Comparison of ENCODE assay signal across 34 cellular contexts in genomic region chr10:96699613-96700012, GRCh38. TPM values are rescaled to one million over a fixed set of nuclear protein-coding genes. Genes with fewer than 3 reads are reported as not detected.
DNase-seq lines count a peak whose midpoint lies in the region; ATAC-seq and TF ChIP-seq lines count a peak whose summit lies in the region.
"Had no signal": no experiment of that assay in that cellular context is flagged by ENCODE, and none has a peak within 500 bp of the region (broad histone marks: within the 10 kb centered on the region; RNA-seq: fewer than 3 reads in every experiment).

No MANE protein-coding gene starts in this region.

- H3K36me3 ChIP-seq in Peyer's patch: no peaks in the 10 kb centered on the region
- H3K36me3 ChIP-seq in CD4-positive, alpha-beta memory T cell (ENCODE audit: insufficient read depth, low read length): no peaks in the 10 kb centered on the region
- H3K36me3 ChIP-seq: left ventricle myocardium inferior, upper lobe of left lung had no signal

- peak overlapping the region in 2 of 4 donors; percentile 68 to 78 for H3K27ac ChIP-seq in Peyer's patch
- H3K27ac ChIP-seq in CD4-positive, alpha-beta memory T cell (ENCODE audit: low read depth, low read length): no peak overlapping the region
- H3K27ac ChIP-seq: left ventricle myocardium inferior, right lobe of liver, SK-N-MC had no signal

- H3K27ac Mint-ChIP-seq in CD14-positive monocyte: peak overlapping the region; percentile 91 to 98 (median 92)
- peak overlapping the region; percentile 52 to 95 for H3K27ac Mint-ChIP-seq in natural killer cell treated with Interleukin-12 subunit alpha and Interleukin-12 subunit beta and Interleukin-15 and Interleukin-18, amount 100 ng/mL, for 72 hours
- H3K27ac Mint-ChIP-seq in CD4-positive, alpha-beta memory T cell: no peak overlapping the region
- H3K27ac Mint-ChIP-seq: activated CD4-positive, alpha-beta memory T cell treated with anti-CD3 and anti-CD28 coated beads, Interleukin-2, amount 10 ng/mL, durations not matched to agents 7 days and 5 days; activated naive CD4-positive, alpha-beta T cell treated with anti-CD3 and anti-CD28 coated beads, Interleukin-2, amount 10 ng/mL, durations not matched to agents 7 days and 5 days; activated T-helper 17 cell treated with anti-CD3 and anti-CD28 coated beads, Interleukin-2, amount 50 U/mL, for 72 hours; brain; progenitor cell of endocrine pancreas had no signal

- H3K36me3 Mint-ChIP-seq in CD14-positive monocyte: peaks cover 48 to 56% of the 10 kb centered on the region in 2 donors
- peaks cover 14% of the 10 kb centered on the region for H3K36me3 Mint-ChIP-seq in natural killer cell treated with Interleukin-12 subunit alpha and Interleukin-12 subunit beta and Interleukin-15 and Interleukin-18, amount 100 ng/mL, for 72 hours
- H3K36me3 Mint-ChIP-seq in CD4-positive, alpha-beta memory T cell: no peaks in the 10 kb centered on the region
- H3K36me3 Mint-ChIP-seq: activated naive CD4-positive, alpha-beta T cell treated with anti-CD3 and anti-CD28 coated beads, Interleukin-2, amount 10 ng/mL, durations not matched to agents 7 days and 5 days; brain had no signal

- DNase-seq in CD14-positive monocyte (ENCODE audit: low spot score) (no peak), Peyer's patch (no peak)
- no peak for DNase-seq in natural killer cell treated with Interleukin-12 subunit alpha and Interleukin-12 subunit beta and Interleukin-15 and Interleukin-18, amount 100 ng/mL, for 72 hours (ENCODE audit: low spot score)
- no peak for DNase-seq in CD4-positive, alpha-beta memory T cell
- DNase-seq: activated CD4-positive, alpha-beta memory T cell treated with anti-CD3 and anti-CD28 coated beads, Interleukin-2, amount 10 ng/mL, durations not matched to agents 7 days and 5 days; activated CD4-positive, CD25-positive, alpha-beta regulatory T cell treated with anti-CD3 and anti-CD28 coated beads, Interleukin-2, amount 50 U/mL, for 72 hours; activated CD8-positive, alpha-beta memory T cell treated with anti-CD3 and anti-CD28 coated beads, Interleukin-2, amount 50 U/mL, for 48 hours; activated naive CD4-positive, alpha-beta T cell treated with anti-CD3 and anti-CD28 coated beads, Interleukin-2, amount 10 ng/mL, durations not matched to agents 7 days and 5 days; amniotic stem cell; COR-L47; dermis blood vessel endothelial cell; DMS53; glutamatergic neuron; H9; left ventricle myocardium inferior; NCI-H146; NCI-H774; nucleus accumbens; OCI-M1; right lobe of liver; stimulated activated CD4-positive, alpha-beta T cell treated with anti-CD3 and anti-CD28 coated beads, Interleukin-12 subunit alpha, Interleukin-12 subunit beta, amount 100 ng/mL, for 4 hours; stimulated activated CD4-positive, alpha-beta T cell treated with anti-CD3 and anti-CD28 coated beads, Interleukin-2, amount 100 ng/mL, for 48 hours; upper lobe of left lung had no signal

- no peaks in the 10 kb centered on the region for H3K27me3 ChIP-seq in Peyer's patch
- no peaks in the 10 kb centered on the region for H3K27me3 ChIP-seq in CD4-positive, alpha-beta memory T cell (ENCODE audit: insufficient read depth, low read length)
- H3K27me3 ChIP-seq: right lobe of liver, upper lobe of left lung had no signal

- H3K9me3 Mint-ChIP-seq in CD14-positive monocyte: no peaks in the 10 kb centered on the region
- H3K9me3 Mint-ChIP-seq in natural killer cell treated with Interleukin-12 subunit alpha and Interleukin-12 subunit beta and Interleukin-15 and Interleukin-18, amount 100 ng/mL, for 72 hours: no peaks in the 10 kb centered on the region
- H3K9me3 Mint-ChIP-seq in CD4-positive, alpha-beta memory T cell: peaks cover 0 to 2% (median 0%) of the 10 kb centered on the region in 8 donors
- H3K9me3 Mint-ChIP-seq: activated CD4-positive, alpha-beta memory T cell treated with anti-CD3 and anti-CD28 coated beads, Interleukin-2, amount 10 ng/mL, durations not matched to agents 7 days and 5 days; activated naive CD4-positive, alpha-beta T cell treated with anti-CD3 and anti-CD28 coated beads, Interleukin-2, amount 10 ng/mL, durations not matched to agents 7 days and 5 days; activated T-helper 17 cell treated with anti-CD3 and anti-CD28 coated beads, Interleukin-2, amount 50 U/mL, for 72 hours; brain; H9 had no signal

- H3K4me3 ChIP-seq in GM12875 (ENCODE audit: low read depth, low read length): peak overlapping the region; percentile 64
- peak overlapping the region in 3 of 4 donors; percentile 1 to 44 (median 38) for H3K4me3 ChIP-seq in Peyer's patch
- no peak overlapping the region for H3K4me3 ChIP-seq in CD4-positive, alpha-beta memory T cell (ENCODE audit: low read length in 2 of 2)
- H3K4me3 ChIP-seq: left ventricle myocardium inferior, right lobe of liver, SK-N-MC, upper lobe of left lung had no signal

- peaks cover 65% of the 10 kb centered on the region for H3K4me1 Mint-ChIP-seq in CD14-positive monocyte
- H3K4me1 Mint-ChIP-seq in natural killer cell treated with Interleukin-12 subunit alpha and Interleukin-12 subunit beta and Interleukin-15 and Interleukin-18, amount 100 ng/mL, for 72 hours (ENCODE audit: low read depth in 2 of 2): peaks cover 78 to 80% of the 10 kb centered on the region in 2 donors
- peaks cover 7 to 16% (median 13%) of the 10 kb centered on the region in 4 donors for H3K4me1 Mint-ChIP-seq in CD4-positive, alpha-beta memory T cell
- H3K4me1 Mint-ChIP-seq: brain had no signal

- H3K27me3 Mint-ChIP-seq in CD14-positive monocyte (ENCODE audit: low read depth in 3 of 3): peaks cover 0 to 4% (median 0%) of the 10 kb centered on the region in 3 donors
- no peaks in the 10 kb centered on the region for H3K27me3 Mint-ChIP-seq in natural killer cell treated with Interleukin-12 subunit alpha and Interleukin-12 subunit beta and Interleukin-15 and Interleukin-18, amount 100 ng/mL, for 72 hours
- H3K27me3 Mint-ChIP-seq in CD4-positive, alpha-beta memory T cell: no peaks in the 10 kb centered on the region
- H3K27me3 Mint-ChIP-seq: activated CD4-positive, alpha-beta memory T cell treated with anti-CD3 and anti-CD28 coated beads, Interleukin-2, amount 10 ng/mL, durations not matched to agents 7 days and 5 days; activated T-helper 17 cell treated with anti-CD3 and anti-CD28 coated beads, Interleukin-2, amount 50 U/mL, for 72 hours; progenitor cell of endocrine pancreas had no signal

- ATAC-seq in natural killer cell treated with Interleukin-12 subunit alpha and Interleukin-12 subunit beta and Interleukin-15 and Interleukin-18, amount 100 ng/mL, for 72 hours: no peak
- ATAC-seq in GM19395 (IDR thresholded peaks at IDR 0.05; ENCODE audit: unreplicated experiment) (no peak), GM19455 (IDR thresholded peaks at IDR 0.05; ENCODE audit: unreplicated experiment) (no peak), HG03139 (IDR thresholded peaks at IDR 0.05; ENCODE audit: unreplicated experiment) (no peak)
- ATAC-seq: activated T-helper 17 cell treated with anti-CD3 and anti-CD28 coated beads, Interleukin-2, amount 50 U/mL, for 72 hours; esophagus mucosa had no signal

- TF ChIP-seq CTCF in CD14-positive monocyte (IDR thresholded peaks at IDR 0.05) (no peak), GM12875 (IDR thresholded peaks at IDR 0.05; ENCODE audit: borderline replicate concordance, insufficient read depth, low read depth, low read length) (no peak), Peyer's patch (IDR thresholded peaks at IDR 0.05) (no peak)

- peak overlapping the region in 1 of 2 donors; percentile 71 for H3K4me3 Mint-ChIP-seq in CD14-positive monocyte
- H3K4me3 Mint-ChIP-seq in natural killer cell treated with Interleukin-12 subunit alpha and Interleukin-12 subunit beta and Interleukin-15 and Interleukin-18, amount 100 ng/mL, for 72 hours: peak overlapping the region; percentile 74
- no peak overlapping the region for H3K4me3 Mint-ChIP-seq in CD4-positive, alpha-beta memory T cell
- H3K4me3 Mint-ChIP-seq: activated CD4-positive, alpha-beta memory T cell treated with anti-CD3 and anti-CD28 coated beads, Interleukin-2, amount 10 ng/mL, durations not matched to agents 7 days and 5 days; activated naive CD4-positive, alpha-beta T cell treated with anti-CD3 and anti-CD28 coated beads, Interleukin-2, amount 10 ng/mL, durations not matched to agents 7 days and 5 days; activated T-helper 17 cell treated with anti-CD3 and anti-CD28 coated beads, Interleukin-2, amount 50 U/mL, for 72 hours; brain; H9 had no signal

- H3K4me1 ChIP-seq in Peyer's patch: peaks cover 0 to 10% (median 0%) of the 10 kb centered on the region in 4 donors
- peaks cover 12% of the 10 kb centered on the region for H3K4me1 ChIP-seq in CD4-positive, alpha-beta memory T cell (ENCODE audit: insufficient read depth, low read length)
- H3K4me1 ChIP-seq: left ventricle myocardium inferior had no signal

- CTCF ChIA-PET in CD4-positive, alpha-beta memory T cell (lab: Charles Lee; ENCODE audit: partially characterized antibody): no interaction called here

- no peaks in the 10 kb centered on the region for H3K9me3 ChIP-seq in Peyer's patch
- no peaks in the 10 kb centered on the region for H3K9me3 ChIP-seq in CD4-positive, alpha-beta memory T cell (ENCODE audit: control insufficient read depth in 1 of 2, low read length in 2 of 2)
- H3K9me3 ChIP-seq: left ventricle myocardium inferior, right lobe of liver, upper lobe of left lung had no signal

- no peak for TF ChIP-seq POLR2A in Peyer's patch (IDR thresholded peaks at IDR 0.05)

- POLR2A ChIA-PET in CD4-positive, alpha-beta memory T cell (lab: Charles Lee; ENCODE audit: partially characterized antibody): no interaction called here

- intact Hi-C loops in CD14-positive monocyte (cut with micrococcal nuclease): no loop called here
- intact Hi-C loops in CD4-positive, alpha-beta memory T cell (cut with micrococcal nuclease): no loop called here

RNA-seq across cellular contexts. Expression of gene PIK3AP1, which starts 20.7 kb away (rescaled TPM):
- 100 to 1,000 TPM in 1 of 2 donors, 10 to 100 TPM in 1; 95.5 to 157 TPM for polyA plus RNA-seq in CD14-positive monocyte
- 100 to 1,000 TPM in 1 of 4 donors, 10 to 100 TPM in 2, 1 to 10 TPM in 1; 5.8 to 111 (median 13.4) TPM for total RNA-seq in Peyer's patch
- 100 to 1,000 TPM; 147 to 383 TPM for total RNA-seq in natural killer cell treated with Interleukin-12 subunit alpha and Interleukin-12 subunit beta and Interleukin-15 and Interleukin-18, amount 100 ng/mL, for 72 hours
- total RNA-seq in CD4-positive, alpha-beta memory T cell: 1 to 10 TPM; 1.7 to 2.6 TPM
- 1 to 10 TPM; 1.1 to 1.3 TPM for polyA plus RNA-seq in CD4-positive, alpha-beta memory T cell
- total RNA-seq: dermis blood vessel endothelial cell, fibroblast of villous mesenchyme had no signal
- polyA plus RNA-seq: keratinocyte had no signal

Comparison
In these comparisons a context has a peak if more than half of its experiments do, and no peak if none do; other contexts are left out.
1. H3K27ac Mint-ChIP-seq: peak in CD14-positive monocyte (7 of 7) and natural killer cell treated with Interleukin-12 subunit alpha and Interleukin-12 subunit beta and Interleukin-15 and Interleukin-18, amount 100 ng/mL, for 72 hours (2 of 2); none in CD4-positive, alpha-beta memory T cell (0 of 7).
2. H3K4me3 ChIP-seq: peak in GM12875 (single experiment) and Peyer's patch (3 of 4); none in CD4-positive, alpha-beta memory T cell (0 of 2).